18 cellular contexts compared by ENCODE assay signal in the genomic region with DNA sequence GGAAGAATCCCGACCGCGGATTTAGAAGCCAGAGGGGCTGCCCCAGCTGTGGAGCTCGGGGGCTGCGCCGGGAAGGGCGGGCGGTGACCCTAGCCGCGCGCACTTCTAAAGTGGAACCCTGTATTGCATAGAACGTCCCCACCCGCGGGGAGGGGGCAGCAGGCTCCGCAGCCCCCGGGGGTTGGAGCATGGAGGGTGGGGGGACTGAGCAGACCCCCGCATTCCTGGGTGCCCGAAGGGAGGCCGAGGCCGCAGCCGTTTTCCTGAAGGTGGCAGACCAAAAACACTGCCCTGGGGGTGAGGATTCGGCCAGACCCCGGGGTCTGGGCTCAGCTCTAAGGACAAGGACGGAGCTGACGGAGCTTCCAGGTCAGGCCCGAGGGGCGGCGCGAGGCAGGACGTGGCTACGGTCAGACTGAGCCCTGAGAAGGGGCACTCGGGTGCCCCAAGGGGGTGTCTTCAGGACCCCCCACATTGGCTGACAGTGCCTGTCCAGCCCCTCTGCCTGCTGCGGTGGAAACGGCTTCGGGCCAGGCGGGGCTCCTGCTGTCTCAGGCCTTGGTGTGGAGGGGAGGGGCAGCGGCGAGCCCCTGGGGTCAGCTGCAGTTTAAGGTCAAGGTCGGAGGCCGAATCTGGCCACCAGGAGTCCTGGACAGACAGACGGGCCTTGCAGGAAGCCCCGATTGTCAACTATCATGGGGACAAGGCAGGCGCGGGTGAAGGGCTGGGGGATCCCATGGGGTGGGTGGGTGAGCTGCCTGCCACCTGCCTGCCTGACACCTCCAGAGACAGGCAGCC. TPM values are rescaled to one million over a fixed set of nuclear protein-coding genes. Genes with fewer than 3 reads are reported as not detected.
DNase-seq lines count a peak whose midpoint lies in the region; ATAC-seq, FAIRE-seq and TF ChIP-seq lines count a peak whose summit lies in the region.
"Had no signal": no experiment of that assay in that cellular context is flagged by ENCODE, and none has a peak within 500 bp of the region (broad histone marks: within the 10 kb centered on the region; RNA-seq: fewer than 3 reads in every experiment).

No MANE protein-coding gene starts in this region.

- H3K4me2 ChIP-seq in H9 (ENCODE audit: insufficient read depth, insufficient read length, low read length) (no peak overlapping the region), H1 (ENCODE audit: insufficient read depth in 1 of 2, low read depth in 2 of 2, low read length in 2 of 2) (no peak overlapping the region)

- H4K20me1 ChIP-seq in H9 (ENCODE audit: control insufficient read depth, insufficient read depth, insufficient read length) = peaks cover 2% of the 10 kb centered on the region
- peaks cover 3 to 16% of the 10 kb centered on the region in 2 experiments for H4K20me1 ChIP-seq in H1 (replicated peaks in 1 of 2; ENCODE audit: control insufficient read depth in 1 of 2, insufficient read depth in 2 of 2, low read length in 2 of 2)

- H3K36me3 Mint-ChIP-seq in H9 (ENCODE audit: insufficient read depth in 1 of 3, low read depth in 3 of 3) = peaks cover 5 to 25% (median 22%) of the 10 kb centered on the region in 3 experiments
- peaks cover 21% of the 10 kb centered on the region for H3K36me3 Mint-ChIP-seq in CD8-positive, alpha-beta T cell

- H3K4me1 ChIP-seq in A673 (ENCODE audit: insufficient read depth, low read length, poor library complexity, severe bottlenecking) = peaks cover 26% of the 10 kb centered on the region
- H3K4me1 ChIP-seq in H9 (ENCODE audit: insufficient read depth, low read length) = no peaks in the 10 kb centered on the region; the same call in 1 of the 2 replicates
- peaks cover 0 to 23% (median 14%) of the 10 kb centered on the region in 4 experiments; a peak in 6 of 7 replicates for H3K4me1 ChIP-seq in H1 (replicated peaks in 1 of 4; ENCODE audit: control insufficient read depth in 3 of 4, insufficient read depth in 4 of 4, low read length in 3 of 4)
- H3K4me1 ChIP-seq in neutrophil (ENCODE audit: control insufficient read depth in 1 of 2, insufficient read depth in 1 of 2, low read depth in 1 of 2, low read length in 1 of 2) = peaks cover 35 to 36% of the 10 kb centered on the region in 2 experiments
- H3K4me1 ChIP-seq in CD8-positive, alpha-beta T cell (ENCODE audit: insufficient read depth, low read length) = peaks cover 46% of the 10 kb centered on the region

- H3K4me3 ChIP-seq in A673 (ENCODE audit: low read depth, low read length, poor library complexity, severe bottlenecking) (no peak overlapping the region), H1 (ENCODE audit: extremely low read depth in 1 of 4, insufficient read depth in 2 of 4, low read depth in 3 of 4, low read length in 4 of 4) (no peak overlapping the region), neutrophil (ENCODE audit: low read depth in 1 of 2, low read length in 1 of 2) (no peak overlapping the region)
- no peak overlapping the region for H3K4me3 ChIP-seq in CD8-positive, alpha-beta T cell (ENCODE audit: low read depth, low read length)
- H3K4me3 ChIP-seq: left lung, transverse colon had no signal

- H4K8ac ChIP-seq in H9 (replicated peaks; ENCODE audit: insufficient read length, low read depth, low read length) (no peak overlapping the region), H1 (ENCODE audit: extremely low read depth, insufficient read depth, low read length) (peak overlapping the region; percentile 40; the same call in 1 of the 2 replicates)

- no peak overlapping the region for H2BK20ac ChIP-seq in H9 (ENCODE audit: low read depth, low read length, poor library complexity, severe bottlenecking)
- no peak overlapping the region for H2BK20ac ChIP-seq in H1 (ENCODE audit: low read length)

- WGBS in H9 (ENCODE audit: extremely low coverage, insufficient read length, low lambda C conversion rate) = no CpG with 5 or more reads among the region's 44 CpGs
- 93% methylated on average over 38 of the region's 44 CpGs; no CpG with 5 or more reads in 1 of the 2 experiments for WGBS in H1 (ENCODE audit: extremely low coverage in 1 of 2, insufficient coverage in 1 of 2, insufficient read length in 1 of 2, insufficient replicate concordance in 2 of 2, low coverage in 1 of 2, low lambda C conversion rate in 2 of 2, missing lambda C conversion rate in 1 of 2), 2 experiments

- H3K23ac ChIP-seq in H9 (ENCODE audit: insufficient read length, low read depth, low read length) (no peak overlapping the region), H1 (ENCODE audit: insufficient read length) (no peak overlapping the region)

- H3K23me2 ChIP-seq in H9 (ENCODE audit: insufficient read length, low read depth, low read length, poor library complexity, severe bottlenecking) (no peaks in the 10 kb centered on the region), H1 (ENCODE audit: low read depth, low read length) (no peaks in the 10 kb centered on the region)

- H3K4ac ChIP-seq in H9 (ENCODE audit: low read depth, low read length) = no peak overlapping the region
- H3K4ac ChIP-seq in H1 (replicated peaks; ENCODE audit: insufficient read length, low read depth, low read length) = no peak overlapping the region

- H3K79me2 ChIP-seq in H9 (ENCODE audit: insufficient read depth, low read length) (no peaks in the 10 kb centered on the region), H1 (ENCODE audit: control insufficient read depth in 1 of 2, insufficient read depth in 2 of 2, low read length in 2 of 2) (peaks cover 0 to 3% of the 10 kb centered on the region in 2 experiments; a peak in 1 of 4 replicates)

- no peak for TF ChIP-seq RAD21 in H1 (IDR thresholded peaks at IDR 0.05 in 1 of 2, conservative IDR thresholded peaks at IDR 0.05 in 1 of 2; ENCODE audit: low read depth in 2 of 2, low read length in 2 of 2)

- intact Hi-C loops in A673 (cut with micrococcal nuclease; ENCODE audit: unreplicated experiment) = no loop called here
- intact Hi-C loops in CD8-positive, alpha-beta T cell (cut with DNase I, micrococcal nuclease) = no loop called here

- ATAC-seq in left lobe of liver = no peak
- no peak for ATAC-seq in CD8-positive, alpha-beta T cell
- ATAC-seq: left lung; naive thymus-derived CD8-positive, alpha-beta T cell; right cardiac atrium had no signal

- H3K36me3 ChIP-seq in A673 (ENCODE audit: insufficient read depth, low read length, poor library complexity, severe bottlenecking) = peaks cover 41% of the 10 kb centered on the region
- H3K36me3 ChIP-seq in H1 (ENCODE audit: control insufficient read depth in 2 of 4, insufficient read depth in 4 of 4, low read length in 3 of 4) = peaks cover 7 to 39% (median 29%) of the 10 kb centered on the region in 4 experiments
- peaks cover 63% of the 10 kb centered on the region for H3K36me3 ChIP-seq in neutrophil
- H3K36me3 ChIP-seq in CD8-positive, alpha-beta T cell (ENCODE audit: insufficient read depth, low read length) = peaks cover 25% of the 10 kb centered on the region

- no peaks in the 10 kb centered on the region; the same call in 1 of the 2 replicates for H3K27me3 Mint-ChIP-seq in H9 (ENCODE audit: low read depth)
- H3K27me3 Mint-ChIP-seq in CD8-positive, alpha-beta T cell (ENCODE audit: low read depth) = no peaks in the 10 kb centered on the region
- H3K27me3 Mint-ChIP-seq: activated CD4-positive, alpha-beta T cell treated with anti-CD3 and anti-CD28 coated beads, Interleukin-2, amount 10 ng/mL, durations not matched to agents 7 days and 5 days; naive thymus-derived CD8-positive, alpha-beta T cell had no signal

- no TSS peak for BruUV-seq in A673 (replicated peaks; lab: Mats Ljungman, UMichigan)

- peak overlapping the region; percentile 23 for H3K27ac ChIP-seq in A673 (ENCODE audit: low read depth, low read length, poor library complexity, severe bottlenecking)
- H3K27ac ChIP-seq in H9 (ENCODE audit: insufficient read length, low read depth, low read length) = no peak overlapping the region
- H3K27ac ChIP-seq in H1 (ENCODE audit: low read depth, low read length) = no peak overlapping the region
- H3K27ac ChIP-seq in neutrophil = peak overlapping the region; percentile 97
- H3K27ac ChIP-seq in CD8-positive, alpha-beta T cell (ENCODE audit: low read depth, low read length) = no peak overlapping the region
- H3K27ac ChIP-seq: left lung had no signal

- H3K14ac ChIP-seq in H9 (ENCODE audit: insufficient read depth, low read length) (no peak overlapping the region), H1 (ENCODE audit: insufficient read length) (no peak overlapping the region)

- H2BK120ac ChIP-seq in H9 (ENCODE audit: low read depth, low read length, poor library complexity, severe bottlenecking) (no peak overlapping the region), H1 (replicated peaks; ENCODE audit: low read depth, low read length) (no peak overlapping the region)

- H3K4me1 Mint-ChIP-seq in H9 = peaks cover 10 to 28% of the 10 kb centered on the region in 2 experiments
- peaks cover 25% of the 10 kb centered on the region for H3K4me1 Mint-ChIP-seq in CD8-positive, alpha-beta T cell (ENCODE audit: low read depth)

- CTCF ChIA-PET in A673 (lab: Charles Lee) (interaction anchor here (0.5 kb wide), 1 partner anchor 90 kb away, joined by 3 read pairs; no protein-coding TSS in a partner anchor), H1 (lab: Charles Lee; ENCODE audit: partially characterized antibody) (interaction anchor here (0.5 to 2.3 kb wide), 3 partner anchors 9 to 69 kb away, joined by 3 to 10 read pairs (median 3); no protein-coding TSS in a partner anchor)
- CTCF ChIA-PET in CD8-positive, alpha-beta T cell (lab: Charles Lee) = interaction anchor here (1.3 to 3.2 kb wide), 3 partner anchors 10 to 31 kb away, joined by 3 to 10 read pairs (median 4); no protein-coding TSS in a partner anchor

- POLR2A ChIA-PET in A673 (lab: Charles Lee; ENCODE audit: low non-redundant PET) (no interaction called here), H1 (lab: Charles Lee; ENCODE audit: partially characterized antibody) (interaction anchor here (0.6 to 27.5 kb wide), 2 partner anchors 12 to 19 kb away, joined by 3 to 524 read pairs; partner anchors contain the start of gene MKNK2)
- POLR2A ChIA-PET in CD8-positive, alpha-beta T cell (lab: Charles Lee) = interaction anchor here (1.5 kb wide), 1 partner anchor 13 kb away, joined by 5 read pairs; the partner anchor contains the start of gene MKNK2

- H3T11ph ChIP-seq in H9 (ENCODE audit: low read length) = no peak overlapping the region

- TF ChIP-seq POLR2A in H1 (IDR thresholded peaks at IDR 0.05; ENCODE audit: control extremely low read depth in 1 of 2, low read depth in 2 of 2, low read length in 2 of 2) = no peak

- H3K4me3 Mint-ChIP-seq in H9 = no peak overlapping the region
- H3K4me3 Mint-ChIP-seq in CD8-positive, alpha-beta T cell = no peak overlapping the region
- H3K4me3 Mint-ChIP-seq: activated CD4-positive, alpha-beta T cell treated with anti-CD3 and anti-CD28 coated beads, Interleukin-2, amount 10 ng/mL, durations not matched to agents 7 days and 5 days had no signal

- no peak overlapping the region for H3K27ac Mint-ChIP-seq in H9
- H3K27ac Mint-ChIP-seq in CD8-positive, alpha-beta T cell = no peak overlapping the region
- H3K27ac Mint-ChIP-seq: activated CD4-positive, alpha-beta T cell treated with anti-CD3 and anti-CD28 coated beads, Interleukin-2, amount 10 ng/mL, durations not matched to agents 7 days and 5 days had no signal

- H3K9me3 ChIP-seq in A673 (ENCODE audit: low read depth, low read length, poor library complexity, severe bottlenecking) (peaks cover 6% of the 10 kb centered on the region), H9 (ENCODE audit: control insufficient read depth, low read depth, low read length) (no peaks in the 10 kb centered on the region), H1 (ENCODE audit: insufficient read depth in 2 of 2, low read depth in 1 of 2, low read length in 1 of 2) (peaks cover 7 to 8% of the 10 kb centered on the region in 2 experiments; a peak in 1 of 4 replicates), neutrophil (no peaks in the 10 kb centered on the region)
- H3K9me3 ChIP-seq in CD8-positive, alpha-beta T cell (ENCODE audit: low read length) = no peaks in the 10 kb centered on the region

- peaks cover 6 to 10% of the 10 kb centered on the region in 2 experiments; a peak in 4 of 5 replicates for H3K9me3 Mint-ChIP-seq in H9
- no peaks in the 10 kb centered on the region for H3K9me3 Mint-ChIP-seq in CD8-positive, alpha-beta T cell
- H3K9me3 Mint-ChIP-seq: naive thymus-derived CD8-positive, alpha-beta T cell had no signal

- no peak overlapping the region for H4K91ac ChIP-seq in H9 (ENCODE audit: insufficient read length, low read depth, low read length)
- H4K91ac ChIP-seq in H1 (replicated peaks; ENCODE audit: insufficient read length, low read length) = no peak overlapping the region

- no peak overlapping the region for H4K5ac ChIP-seq in H9 (ENCODE audit: insufficient read length, low read depth, low read length)
- no peak overlapping the region for H4K5ac ChIP-seq in H1 (ENCODE audit: insufficient read length, low read depth, low read length)

- H2AFZ ChIP-seq in H9 (ENCODE audit: low read length) = no peak overlapping the region
- H2AFZ ChIP-seq in H1 (ENCODE audit: low read length) = no peak overlapping the region

- no peak overlapping the region for H3K9ac ChIP-seq in H9 (ENCODE audit: extremely low read depth, insufficient read length, low read length)
- H3K9ac ChIP-seq in H1 (replicated peaks in 1 of 4; ENCODE audit: extremely low read depth in 1 of 4, low read depth in 3 of 4, low read length in 3 of 4) = no peak overlapping the region

- H2BK15ac ChIP-seq in H9 (ENCODE audit: low read depth, low read length) (no peak overlapping the region), H1 (ENCODE audit: low read length) (no peak overlapping the region)

- H3K56ac ChIP-seq in H9 (ENCODE audit: insufficient read length, low read depth, low read length) (no peak overlapping the region), H1 (replicated peaks; ENCODE audit: insufficient read length, low read depth, low read length) (no peak overlapping the region)

- no peaks in the 10 kb centered on the region for H3K27me3 ChIP-seq in A673 (replicated peaks; ENCODE audit: insufficient read depth, low read depth, low read length, poor library complexity)
- no peaks in the 10 kb centered on the region for H3K27me3 ChIP-seq in H9 (ENCODE audit: insufficient read depth, low read length)
- no peaks in the 10 kb centered on the region for H3K27me3 ChIP-seq in H1 (replicated peaks in 1 of 4; ENCODE audit: control insufficient read depth in 3 of 4, extremely low read depth in 1 of 4, insufficient read depth in 3 of 4, low read length in 3 of 4)
- H3K27me3 ChIP-seq in neutrophil = no peaks in the 10 kb centered on the region
- H3K27me3 ChIP-seq in CD8-positive, alpha-beta T cell (ENCODE audit: insufficient read depth, low read length) = no peaks in the 10 kb centered on the region
- H3K27me3 ChIP-seq: left lung, transverse colon had no signal

- TF ChIP-seq CTCF in A673 (conservative IDR thresholded peaks at IDR 0.05; ENCODE audit: low read depth, low read length) = no peak
- no peak for TF ChIP-seq CTCF in H9 (conservative IDR thresholded peaks at IDR 0.05)
- TF ChIP-seq CTCF in H1 (IDR thresholded peaks at IDR 0.05; ENCODE audit: control extremely low read depth in 1 of 3, insufficient read depth in 1 of 3, low read depth in 1 of 3, low read length in 3 of 3) = no peak
- TF ChIP-seq CTCF in neutrophil (IDR thresholded peaks at IDR 0.05) = no peak
- TF ChIP-seq CTCF in CD8-positive, alpha-beta T cell (IDR thresholded peaks at IDR 0.05) = no peak

- no peak for FAIRE-seq in H1 (lab: Jason Lieb, UNC)
- FAIRE-seq: D721Med, GM18507 had no signal

- no peak for TF ChIP-seq EP300 in H1 (IDR thresholded peaks at IDR 0.05; ENCODE audit: borderline replicate concordance in 1 of 2, low read depth in 2 of 2, low read length in 2 of 2)

- H3K79me1 ChIP-seq in H9 (ENCODE audit: insufficient read depth, low read depth, low read length, poor library complexity, severe bottlenecking) = peaks cover 4% of the 10 kb centered on the region
- H3K79me1 ChIP-seq in H1 (ENCODE audit: low read depth, low read length) = no peaks in the 10 kb centered on the region

- DNase-seq in A673 (ENCODE audit: low spot score) (no peak), H9 (peak; percentile 24), H1 (ENCODE audit: low read depth in 1 of 2, low spot score in 2 of 2) (peak in 1 of 2 experiments; percentile 44), left lobe of liver (ENCODE audit: low spot score) (no peak), HPDE6-E6E7 (ENCODE audit: extremely low spot score) (no peak)
- no peak for DNase-seq in activated naive CD4-positive, alpha-beta T cell treated with Interleukin-2 at 50 U/mL for 16 hours
- no peak for DNase-seq in CD8-positive, alpha-beta T cell
- DNase-seq: activated CD4-positive, alpha-beta T cell treated with anti-CD3 and anti-CD28 coated beads, Interleukin-2, amount 10 ng/mL, durations not matched to agents 7 days and 5 days; NCI-H2107; stimulated activated CD4-positive, alpha-beta T cell treated with anti-CD3 and anti-CD28 coated beads, Interleukin-2, amount 100 ng/mL, for 48 hours; stimulated activated CD8-positive, alpha-beta memory T cell treated with anti-CD3 and anti-CD28 coated beads, Interleukin-4, amount 100 ng/mL, for 48 hours; transverse colon had no signal

- H2BK12ac ChIP-seq in H9 (ENCODE audit: insufficient read length, low read depth, low read length) = no peak overlapping the region
- no peak overlapping the region for H2BK12ac ChIP-seq in H1 (ENCODE audit: low read depth, low read length)

- H2AK5ac ChIP-seq in H9 (ENCODE audit: insufficient read length, low read length) = no peak overlapping the region
- no peak overlapping the region for H2AK5ac ChIP-seq in H1 (ENCODE audit: low read depth, low read length)

- H3K18ac ChIP-seq in H9 (ENCODE audit: insufficient read length, low read depth, low read length) (no peak overlapping the region), H1 (ENCODE audit: extremely low read depth, low read length) (no peak overlapping the region)

- H2BK5ac ChIP-seq in H9 (ENCODE audit: insufficient read length, low read length) = no peak overlapping the region
- no peak overlapping the region for H2BK5ac ChIP-seq in H1 (ENCODE audit: low read depth, low read length)

RNA-seq across cellular contexts. Expression of gene MKNK2, which starts 12.6 kb away (rescaled TPM):
- 106 and 107 TPM in 2 replicates for total RNA-seq in A673 (2021)
- 153 and 154 TPM in 2 replicates for total RNA-seq in H9 (2021)
- total RNA-seq in H1 (2021; fragmentation: NEBNext Ultra II Directional; extraction: Animal tissue kit (Norgen Biotek cat#: 25700)) = 163 and 174 TPM in 2 replicates
- polyA plus RNA-seq in H1 (2011; rRNA removed) = 166 and 200 TPM in 2 replicates
- 102 TPM for polyA plus RNA-seq in H1 (2011; cell fraction: cytosol; rRNA removed)
- polyA plus RNA-seq in H1 (2011; cell fraction: nucleus; rRNA removed) = 175 TPM
- polyA plus RNA-seq in H1 (2012, experiment 1 of 2) = 78.8 to 121 TPM (median 107 TPM) in 4 replicates
- 103 TPM for polyA plus RNA-seq in H1 (2012, experiment 2 of 2)
- 122 TPM for polyA plus RNA-seq in H1 (2013, experiment 1 of 2)
- 125 TPM for polyA plus RNA-seq in H1 (2013, experiment 2 of 2)
- polyA minus RNA-seq in H1 (2011; rRNA and poly(A)+ RNA removed) = 66.6 and 68.9 TPM in 2 replicates
- polyA minus RNA-seq in H1 (2011; cell fraction: cytosol; rRNA and poly(A)+ RNA removed) = 116 TPM
- polyA minus RNA-seq in H1 (2011; cell fraction: nucleus; rRNA and poly(A)+ RNA removed) = 61.1 TPM
- total RNA-seq in left lobe of liver = 149 TPM
- 100 to 1,000 TPM; 453 to 455 TPM for total RNA-seq in CD8-positive, alpha-beta T cell

RNA-seq across cellular contexts. Expression of gene BTBD2, which starts 23.0 kb away (rescaled TPM):
- total RNA-seq in A673 (2021) = 91.7 and 110 TPM in 2 replicates
- total RNA-seq in H9 (2021) = 110 and 113 TPM in 2 replicates
- 92.3 and 95.3 TPM in 2 replicates for total RNA-seq in H1 (2021; fragmentation: NEBNext Ultra II Directional; extraction: Animal tissue kit (Norgen Biotek cat#: 25700))
- 91.7 and 142 TPM in 2 replicates for polyA plus RNA-seq in H1 (2011; rRNA removed)
- polyA plus RNA-seq in H1 (2011; cell fraction: cytosol; rRNA removed) = 63.4 TPM
- 97.0 TPM for polyA plus RNA-seq in H1 (2011; cell fraction: nucleus; rRNA removed)
- 66.1 to 117 TPM (median 109 TPM) in 4 replicates for polyA plus RNA-seq in H1 (2012, experiment 1 of 2)
- 90.9 TPM for polyA plus RNA-seq in H1 (2012, experiment 2 of 2)
- 59.3 TPM for polyA plus RNA-seq in H1 (2013, experiment 1 of 2)
- 59.3 TPM for polyA plus RNA-seq in H1 (2013, experiment 2 of 2)
- polyA minus RNA-seq in H1 (2011; rRNA and poly(A)+ RNA removed) = 28.7 and 37.4 TPM in 2 replicates
- 82.9 TPM for polyA minus RNA-seq in H1 (2011; cell fraction: cytosol; rRNA and poly(A)+ RNA removed)
- polyA minus RNA-seq in H1 (2011; cell fraction: nucleus; rRNA and poly(A)+ RNA removed) = 47.7 TPM
- 25.9 TPM for total RNA-seq in left lobe of liver
- total RNA-seq in CD8-positive, alpha-beta T cell = 10 to 100 TPM; 34.5 to 35.5 TPM

RNA-seq across cellular contexts. Expression of gene MOB3A, which starts 57.6 kb away (rescaled TPM):
- total RNA-seq in A673 (2021) (40.7 and 47.1 TPM in 2 replicates), H9 (2021) (11.5 and 13.3 TPM in 2 replicates), left lobe of liver (11.2 TPM)
- 9.2 and 9.8 TPM in 2 replicates for total RNA-seq in H1 (2021; fragmentation: NEBNext Ultra II Directional; extraction: Animal tissue kit (Norgen Biotek cat#: 25700))
- polyA plus RNA-seq in H1 (2011; rRNA removed) = 9.6 and 10.2 TPM in 2 replicates
- 5.2 TPM for polyA plus RNA-seq in H1 (2011; cell fraction: cytosol; rRNA removed)
- polyA plus RNA-seq in H1 (2011; cell fraction: nucleus; rRNA removed) = 8.1 TPM
- 5.2 to 7.4 TPM (median 7.0 TPM) in 4 replicates for polyA plus RNA-seq in H1 (2012, experiment 1 of 2)
- polyA plus RNA-seq in H1 (2012, experiment 2 of 2) = 5.2 TPM
- 7.2 TPM for polyA plus RNA-seq in H1 (2013, experiment 1 of 2)
- polyA plus RNA-seq in H1 (2013, experiment 2 of 2) = 7.5 TPM
- polyA minus RNA-seq in H1 (2011; rRNA and poly(A)+ RNA removed) = 6.6 and 8.8 TPM in 2 replicates
- polyA minus RNA-seq in H1 (2011; cell fraction: cytosol; rRNA and poly(A)+ RNA removed) = 7.0 TPM
- 3.3 TPM for polyA minus RNA-seq in H1 (2011; cell fraction: nucleus; rRNA and poly(A)+ RNA removed)
- 10 to 100 TPM; 76.7 to 80.0 TPM for total RNA-seq in CD8-positive, alpha-beta T cell

RNA-seq across cellular contexts. Expression of gene IZUMO4, which starts 58.2 kb away (rescaled TPM):
- total RNA-seq in A673 (2021) (1.6 and 2.5 TPM in 2 replicates), H9 (2021) (2.1 and 3.0 TPM in 2 replicates), left lobe of liver (5.2 TPM)
- total RNA-seq in H1 (2021; fragmentation: NEBNext Ultra II Directional; extraction: Animal tissue kit (Norgen Biotek cat#: 25700)) = 1.3 and 1.8 TPM in 2 replicates
- 1.9 and 2.3 TPM in 2 replicates for polyA plus RNA-seq in H1 (2011; rRNA removed)
- polyA plus RNA-seq in H1 (2011; cell fraction: cytosol; rRNA removed) = 2.3 TPM
- polyA plus RNA-seq in H1 (2011; cell fraction: nucleus; rRNA removed) = 12.4 TPM
- polyA plus RNA-seq in H1 (2012, experiment 1 of 2) = 0.54 to 2.7 TPM (median 2.0 TPM) in 4 replicates
- 1.1 TPM for polyA plus RNA-seq in H1 (2012, experiment 2 of 2)
- 0.95 TPM for polyA plus RNA-seq in H1 (2013, experiment 1 of 2)
- 0.75 TPM for polyA plus RNA-seq in H1 (2013, experiment 2 of 2)
- polyA minus RNA-seq in H1 (2011; rRNA and poly(A)+ RNA removed) = 0.47 TPM in 1 of 2 replicates, not detected in the other
- 1.5 TPM for polyA minus RNA-seq in H1 (2011; cell fraction: cytosol; rRNA and poly(A)+ RNA removed)
- polyA minus RNA-seq in H1 (2011; cell fraction: nucleus; rRNA and poly(A)+ RNA removed) = 2.4 TPM
- total RNA-seq in CD8-positive, alpha-beta T cell = 10 to 100 TPM; 11.9 to 15.3 TPM

Comparison
In these comparisons a context has a peak if more than half of its experiments do, and no peak if none do; other contexts are left out.
1. H3K27ac ChIP-seq: peak in A673 (single experiment) and neutrophil (single experiment); none in H9 (single experiment), H1 (single experiment) and CD8-positive, alpha-beta T cell (single experiment).